In genomic region chr9:90684776-90685175, GRCh38 we compare ENCODE assay signal across 21 cellular contexts. TPM values are rescaled to one million over a fixed set of nuclear protein-coding genes. Genes with fewer than 3 reads are reported as not detected.
"Had no signal": no experiment of that assay in that cellular context is flagged by ENCODE, and none has a peak within 500 bp of the region (broad histone marks: within the 10 kb centered on the region; RNA-seq: fewer than 3 reads in every experiment).

No MANE protein-coding gene starts in this region.

- DNase-seq: Kasumi-1, MM.1S, NCI-H1092 treated with DMSO at 0.1 percent for 48 hours, NCI-H1436, NCI-H187, NCI-H2029, NCI-H2081 treated with DMSO at 0.1 percent for 48 hours, NCI-H2171, NCI-H226, NCI-H446, NCI-H510A, NCI-H524 treated with DMSO at 0.1 percent for 48 hours, NCI-H774, Right ventricle myocardium superior, RPMI8226, SJCRH30 had no signal

- H3K36me3 ChIP-seq: SJCRH30 had no signal

- ATAC-seq: K562, SK-N-SH treated with all-trans-retinoic acid at 6 μM for 48 hours had no signal

- H3K4me1 ChIP-seq: SJCRH30 had no signal

- H3K4me3 ChIP-seq: K562, SJCRH30 had no signal

- H3K9me3 ChIP-seq: SJCRH30 had no signal

- H3K27me3 ChIP-seq: SJCRH30 had no signal

- H3K27ac ChIP-seq: HL-60, KMS-11, SJCRH30 had no signal

RNA-seq across cellular contexts. Expression of gene DIRAS2, which starts 42.2 kb away (rescaled TPM):
- total RNA-seq: K562, M059J, Right ventricle myocardium superior, SJCRH30 had no signal
